35 cellular contexts compared by ENCODE assay signal in the genomic region with DNA sequence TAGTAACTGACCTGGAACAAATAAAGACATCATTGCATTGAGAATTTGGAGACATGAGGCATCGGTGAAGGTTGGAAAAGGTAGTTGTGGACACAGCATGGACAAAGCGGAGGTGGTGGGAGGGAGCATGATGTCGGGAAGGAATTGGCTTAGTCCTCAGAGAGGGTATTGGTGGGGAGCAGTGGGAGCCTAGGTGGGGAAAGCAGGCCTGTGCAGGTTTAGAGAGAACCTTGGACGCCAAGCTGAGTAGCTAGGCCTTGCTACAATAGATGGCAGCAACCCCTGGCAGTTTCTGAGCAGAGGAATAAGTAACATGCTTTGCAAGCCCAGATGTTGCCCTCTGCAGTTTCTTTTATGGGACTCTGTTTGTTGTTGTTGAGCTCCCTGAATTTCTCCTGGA.
"Had no signal": no experiment of that assay in that cellular context is flagged by ENCODE, and none has a peak within 500 bp of the region (broad histone marks: within the 10 kb centered on the region; RNA-seq: fewer than 3 reads in every experiment).

No MANE protein-coding gene starts in this region.

- H3K27me3 ChIP-seq: MG63 had no signal

- H3K4me3 ChIP-seq: MG63 had no signal

- H3K27ac ChIP-seq: KMS-11 had no signal

- H3K36me3 ChIP-seq: MG63 had no signal

- H3K4me2 ChIP-seq: KMS-11 had no signal

- H3K9me3 ChIP-seq: MG63 had no signal

- DNase-seq: Karpas-422, Kasumi-1, MG63, MM.1S, MV-4-11, NCI-H1048, NCI-H1092, NCI-H1092 treated with DMSO at 0.1 percent for 48 hours, NCI-H1105, NCI-H1105 treated with DMSO at 0.1 percent for 48 hours, NCI-H1417, NCI-H1417 treated with DMSO at 0.1 percent for 48 hours, NCI-H1436, NCI-H1436 treated with DMSO at 0.1 percent for 48 hours, NCI-H146, NCI-H1694, NCI-H1694 treated with DMSO at 0.1 percent for 48 hours, NCI-H187, NCI-H187 treated with DMSO at 0.1 percent for 48 hours, NCI-H1930, NCI-H2029, NCI-H2081, NCI-H2081 treated with DMSO at 0.1 percent for 48 hours, NCI-H2107, NCI-H2171, NCI-H2171 treated with DMSO at 0.1 percent for 48 hours, NCI-H2227 treated with DMSO at 0.1 percent for 48 hours, NCI-H226, NCI-H345, NCI-H446, NCI-H446 treated with DMSO at 0.1 percent for 48 hours, NCI-H510A, NCI-H510A treated with DMSO at 0.1 percent for 48 hours, NCI-H524 had no signal

- H3K9ac ChIP-seq: KMS-11 had no signal
